In the genomic region with DNA sequence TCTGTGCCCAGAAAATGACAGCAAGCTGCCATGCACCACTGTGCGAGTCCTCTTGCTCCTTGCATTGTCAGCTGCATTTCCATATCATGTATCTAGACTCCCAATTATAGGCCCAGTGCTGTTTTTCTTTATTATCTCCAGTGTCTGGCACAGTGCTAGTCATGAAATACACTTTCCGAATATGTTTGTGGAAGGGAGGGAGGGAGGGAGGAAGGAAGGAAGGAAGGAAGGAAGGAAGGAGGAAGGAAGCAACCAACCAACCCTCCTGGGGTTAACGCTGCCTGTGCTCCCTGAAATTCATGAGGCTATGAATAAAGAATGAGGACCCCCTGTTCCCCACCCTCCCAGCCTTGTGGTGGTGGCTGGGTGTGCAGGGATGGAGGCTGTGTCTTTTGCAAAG, we compare ENCODE assay signal across 2 cellular contexts. TPM values are rescaled to one million over a fixed set of nuclear protein-coding genes. Genes with fewer than 3 reads are reported as not detected.
"Had no signal": no experiment of that assay in that cellular context is flagged by ENCODE, and none has a peak within 500 bp of the region (broad histone marks: within the 10 kb centered on the region; RNA-seq: fewer than 3 reads in every experiment).

No MANE protein-coding gene starts in this region.

RNA-seq across cellular contexts. Expression of gene TUBA3C, which starts 8.3 kb away (rescaled TPM):
- total RNA-seq: G401, GM12878 had no signal
